ENCODE assay signal across 25 cellular contexts in genomic region chrX:148424570-148424969, GRCh38.
DNase-seq lines count a peak whose midpoint lies in the region; ATAC-seq, FAIRE-seq and TF ChIP-seq lines count a peak whose summit lies in the region.
"Had no signal": no experiment of that assay in that cellular context is flagged by ENCODE, and none has a peak within 500 bp of the region (broad histone marks: within the 10 kb centered on the region; RNA-seq: fewer than 3 reads in every experiment).

No MANE protein-coding gene starts in this region.

- POLR2A ChIA-PET in activated CD8-positive, alpha-beta T cell treated with anti-CD3 and anti-CD28 coated beads for 36 hours (lab: Charles Lee), result no interaction called here
- POLR2A ChIA-PET in activated CD8-positive, alpha-beta T cell treated with anti-CD3 and anti-CD28 coated beads, Interleukin-2, amount 10 ng/mL, durations not matched to agents 7 days and 5 days (lab: Charles Lee), result no interaction called here

- intact Hi-C loops in activated CD8-positive, alpha-beta T cell treated with anti-CD3 and anti-CD28 coated beads for 36 hours (cut with micrococcal nuclease), result no loop called here
- intact Hi-C loops in activated naive CD4-positive, alpha-beta T cell treated with anti-CD3 and anti-CD28 coated beads for 36 hours (cut with micrococcal nuclease), result loop anchor here (2.0 to 5.0 kb wide), 3 partner anchors 43 to 142 kb away; no protein-coding TSS in a partner anchor
- intact Hi-C loops in activated T-helper 2 cell treated with anti-CD3 and anti-CD28 coated beads, Interferon-gamma antibody, Interleukin-2, Interleukin-4, amounts not matched to agents 10 μg/mL and 5 μg/mL and 100 μg/mL, durations not matched to agents 14 hours and 24 hours and 36 hours (cut with micrococcal nuclease), result no loop called here

- H3K4me1 Mint-ChIP-seq in activated CD8-positive, alpha-beta T cell treated with anti-CD3 and anti-CD28 coated beads for 36 hours (ENCODE audit: low read depth), result peaks cover 22% of the 10 kb centered on the region
- H3K4me1 Mint-ChIP-seq in activated CD8-positive, alpha-beta T cell treated with anti-CD3 and anti-CD28 coated beads, Interleukin-2, amount 10 ng/mL, durations not matched to agents 7 days and 5 days (ENCODE audit: low read depth), result no peaks in the 10 kb centered on the region
- peaks cover 12% of the 10 kb centered on the region for H3K4me1 Mint-ChIP-seq in activated naive CD4-positive, alpha-beta T cell treated with anti-CD3 and anti-CD28 coated beads, Interleukin-2, amount 50 U/mL, for 24 hours
- H3K4me1 Mint-ChIP-seq in activated naive CD4-positive, alpha-beta T cell treated with anti-CD3 and anti-CD28 coated beads for 36 hours (ENCODE audit: low read depth), result peaks cover 17% of the 10 kb centered on the region
- peaks cover 17% of the 10 kb centered on the region for H3K4me1 Mint-ChIP-seq in activated naive CD8-positive, alpha-beta T cell (ENCODE audit: low read depth)
- H3K4me1 Mint-ChIP-seq in activated T-helper 2 cell treated with anti-CD3 and anti-CD28 coated beads, Interferon-gamma antibody, Interleukin-2, Interleukin-4, amounts not matched to agents 10 μg/mL and 5 μg/mL and 100 μg/mL, durations not matched to agents 14 hours and 24 hours and 36 hours (ENCODE audit: low read depth), result no peaks in the 10 kb centered on the region
- H3K4me1 Mint-ChIP-seq: CD14-positive monocyte; CD8-positive, alpha-beta memory T cell had no signal

- H3K27ac Mint-ChIP-seq in activated CD8-positive, alpha-beta T cell treated with anti-CD3 and anti-CD28 coated beads for 36 hours, result peak overlapping the region; percentile 57
- H3K27ac Mint-ChIP-seq in activated CD8-positive, alpha-beta T cell treated with anti-CD3 and anti-CD28 coated beads, Interleukin-2, amount 10 ng/mL, durations not matched to agents 7 days and 5 days, result no peak overlapping the region
- peak overlapping the region; percentile 70 for H3K27ac Mint-ChIP-seq in activated naive CD4-positive, alpha-beta T cell treated with anti-CD3 and anti-CD28 coated beads, Interleukin-2, amount 50 U/mL, for 24 hours
- H3K27ac Mint-ChIP-seq in activated naive CD4-positive, alpha-beta T cell treated with anti-CD3 and anti-CD28 coated beads for 36 hours, result no peak overlapping the region
- peak overlapping the region; percentile 90 for H3K27ac Mint-ChIP-seq in activated naive CD8-positive, alpha-beta T cell
- no peak overlapping the region for H3K27ac Mint-ChIP-seq in activated T-helper 2 cell treated with anti-CD3 and anti-CD28 coated beads, Interferon-gamma antibody, Interleukin-2, Interleukin-4, amounts not matched to agents 10 μg/mL and 5 μg/mL and 100 μg/mL, durations not matched to agents 14 hours and 24 hours and 36 hours
- H3K27ac Mint-ChIP-seq: CD14-positive monocyte; CD4-positive, alpha-beta T cell; CD8-positive, alpha-beta memory T cell had no signal

- H3K4me3 Mint-ChIP-seq in activated CD8-positive, alpha-beta T cell treated with anti-CD3 and anti-CD28 coated beads for 36 hours, result no peak overlapping the region
- H3K4me3 Mint-ChIP-seq in activated CD8-positive, alpha-beta T cell treated with anti-CD3 and anti-CD28 coated beads, Interleukin-2, amount 10 ng/mL, durations not matched to agents 7 days and 5 days, result no peak overlapping the region
- H3K4me3 Mint-ChIP-seq in activated naive CD4-positive, alpha-beta T cell treated with anti-CD3 and anti-CD28 coated beads, Interleukin-2, amount 50 U/mL, for 24 hours, result no peak overlapping the region
- no peak overlapping the region for H3K4me3 Mint-ChIP-seq in activated naive CD4-positive, alpha-beta T cell treated with anti-CD3 and anti-CD28 coated beads for 36 hours
- H3K4me3 Mint-ChIP-seq in activated naive CD8-positive, alpha-beta T cell, result peak overlapping the region; percentile 7
- no peak overlapping the region for H3K4me3 Mint-ChIP-seq in activated T-helper 2 cell treated with anti-CD3 and anti-CD28 coated beads, Interferon-gamma antibody, Interleukin-2, Interleukin-4, amounts not matched to agents 10 μg/mL and 5 μg/mL and 100 μg/mL, durations not matched to agents 14 hours and 24 hours and 36 hours (ENCODE audit: low read depth)
- H3K4me3 Mint-ChIP-seq: CD14-positive monocyte; CD4-positive, alpha-beta T cell; CD8-positive, alpha-beta memory T cell had no signal

- DNase-seq in activated CD8-positive, alpha-beta T cell treated with anti-CD3 and anti-CD28 coated beads for 36 hours, result no peak
- no peak for DNase-seq in activated CD8-positive, alpha-beta T cell treated with anti-CD3 and anti-CD28 coated beads, Interleukin-2, amount 10 ng/mL, durations not matched to agents 7 days and 5 days
- DNase-seq in activated naive CD4-positive, alpha-beta T cell treated with anti-CD3 and anti-CD28 coated beads for 36 hours, result no peak
- no peak for DNase-seq in activated T-helper 2 cell treated with anti-CD3 and anti-CD28 coated beads, Interferon-gamma antibody, Interleukin-2, Interleukin-4, amounts not matched to agents 10 μg/mL and 5 μg/mL and 100 μg/mL, durations not matched to agents 14 hours and 24 hours and 36 hours (ENCODE audit: low spot score)
- DNase-seq: 8988T; ACHN; AML-193; BE2C; CD4-positive, alpha-beta T cell; CD8-positive, alpha-beta memory T cell; DMS 273 treated with DMSO at 0.1 percent for 48 hours; DMS79; EL; GDM1; GM23248; H7; HCEC 1CT had no signal

- CTCF ChIA-PET in activated CD8-positive, alpha-beta T cell treated with anti-CD3 and anti-CD28 coated beads for 36 hours (lab: Charles Lee), result no interaction called here
- CTCF ChIA-PET in activated CD8-positive, alpha-beta T cell treated with anti-CD3 and anti-CD28 coated beads, Interleukin-2, amount 10 ng/mL, durations not matched to agents 7 days and 5 days (lab: Charles Lee), result no interaction called here
- CTCF ChIA-PET in activated naive CD4-positive, alpha-beta T cell treated with anti-CD3 and anti-CD28 coated beads for 36 hours (lab: Charles Lee), result no interaction called here

- H3K36me3 Mint-ChIP-seq in activated CD8-positive, alpha-beta T cell treated with anti-CD3 and anti-CD28 coated beads for 36 hours (ENCODE audit: low read depth), result no peaks in the 10 kb centered on the region
- H3K36me3 Mint-ChIP-seq in activated CD8-positive, alpha-beta T cell treated with anti-CD3 and anti-CD28 coated beads, Interleukin-2, amount 10 ng/mL, durations not matched to agents 7 days and 5 days (ENCODE audit: low read depth), result no peaks in the 10 kb centered on the region
- H3K36me3 Mint-ChIP-seq in activated naive CD4-positive, alpha-beta T cell treated with anti-CD3 and anti-CD28 coated beads, Interleukin-2, amount 50 U/mL, for 24 hours, result no peaks in the 10 kb centered on the region
- H3K36me3 Mint-ChIP-seq in activated naive CD4-positive, alpha-beta T cell treated with anti-CD3 and anti-CD28 coated beads for 36 hours (ENCODE audit: low read depth), result no peaks in the 10 kb centered on the region
- H3K36me3 Mint-ChIP-seq in activated naive CD8-positive, alpha-beta T cell, result no peaks in the 10 kb centered on the region
- H3K36me3 Mint-ChIP-seq in activated T-helper 2 cell treated with anti-CD3 and anti-CD28 coated beads, Interferon-gamma antibody, Interleukin-2, Interleukin-4, amounts not matched to agents 10 μg/mL and 5 μg/mL and 100 μg/mL, durations not matched to agents 14 hours and 24 hours and 36 hours (ENCODE audit: low read depth), result no peaks in the 10 kb centered on the region
- H3K36me3 Mint-ChIP-seq: CD14-positive monocyte had no signal

- H3K27me3 Mint-ChIP-seq in activated CD8-positive, alpha-beta T cell treated with anti-CD3 and anti-CD28 coated beads for 36 hours, result no peaks in the 10 kb centered on the region
- H3K27me3 Mint-ChIP-seq in activated CD8-positive, alpha-beta T cell treated with anti-CD3 and anti-CD28 coated beads, Interleukin-2, amount 10 ng/mL, durations not matched to agents 7 days and 5 days (ENCODE audit: low read depth), result no peaks in the 10 kb centered on the region
- H3K27me3 Mint-ChIP-seq in activated naive CD4-positive, alpha-beta T cell treated with anti-CD3 and anti-CD28 coated beads, Interleukin-2, amount 50 U/mL, for 24 hours, result no peaks in the 10 kb centered on the region
- no peaks in the 10 kb centered on the region for H3K27me3 Mint-ChIP-seq in activated naive CD4-positive, alpha-beta T cell treated with anti-CD3 and anti-CD28 coated beads for 36 hours (ENCODE audit: low read depth)
- H3K27me3 Mint-ChIP-seq in activated naive CD8-positive, alpha-beta T cell, result no peaks in the 10 kb centered on the region
- H3K27me3 Mint-ChIP-seq in activated T-helper 2 cell treated with anti-CD3 and anti-CD28 coated beads, Interferon-gamma antibody, Interleukin-2, Interleukin-4, amounts not matched to agents 10 μg/mL and 5 μg/mL and 100 μg/mL, durations not matched to agents 14 hours and 24 hours and 36 hours (ENCODE audit: low read depth), result no peaks in the 10 kb centered on the region
- H3K27me3 Mint-ChIP-seq: CD4-positive, alpha-beta T cell had no signal

- no peak for TF ChIP-seq CTCF in activated CD8-positive, alpha-beta T cell treated with anti-CD3 and anti-CD28 coated beads for 36 hours (IDR thresholded peaks at IDR 0.05)

- no peaks in the 10 kb centered on the region for H3K9me3 Mint-ChIP-seq in activated CD8-positive, alpha-beta T cell treated with anti-CD3 and anti-CD28 coated beads for 36 hours
- no peaks in the 10 kb centered on the region for H3K9me3 Mint-ChIP-seq in activated CD8-positive, alpha-beta T cell treated with anti-CD3 and anti-CD28 coated beads, Interleukin-2, amount 10 ng/mL, durations not matched to agents 7 days and 5 days (ENCODE audit: insufficient read depth)
- H3K9me3 Mint-ChIP-seq in activated naive CD4-positive, alpha-beta T cell treated with anti-CD3 and anti-CD28 coated beads, Interleukin-2, amount 50 U/mL, for 24 hours, result no peaks in the 10 kb centered on the region
- no peaks in the 10 kb centered on the region for H3K9me3 Mint-ChIP-seq in activated naive CD4-positive, alpha-beta T cell treated with anti-CD3 and anti-CD28 coated beads for 36 hours
- no peaks in the 10 kb centered on the region for H3K9me3 Mint-ChIP-seq in activated naive CD8-positive, alpha-beta T cell (ENCODE audit: low read depth)
- H3K9me3 Mint-ChIP-seq in activated T-helper 2 cell treated with anti-CD3 and anti-CD28 coated beads, Interferon-gamma antibody, Interleukin-2, Interleukin-4, amounts not matched to agents 10 μg/mL and 5 μg/mL and 100 μg/mL, durations not matched to agents 14 hours and 24 hours and 36 hours, result no peaks in the 10 kb centered on the region
- H3K9me3 Mint-ChIP-seq: CD4-positive, alpha-beta T cell; CD8-positive, alpha-beta memory T cell had no signal

- peak; percentile 58 for FAIRE-seq in colon (lab: Jason Lieb, UNC)
- FAIRE-seq: GM12878, GM19239, H1 had no signal

- peak; percentile 51 for ATAC-seq in activated CD8-positive, alpha-beta T cell treated with anti-CD3 and anti-CD28 coated beads for 36 hours
- no peak for ATAC-seq in activated CD8-positive, alpha-beta T cell treated with anti-CD3 and anti-CD28 coated beads, Interleukin-2, amount 10 ng/mL, durations not matched to agents 7 days and 5 days
- ATAC-seq: A549, GM12878 had no signal

Comparison
In these comparisons a context has a peak if more than half of its experiments do, and no peak if none do; other contexts are left out.
1. H3K27ac Mint-ChIP-seq: peak in activated CD8-positive, alpha-beta T cell treated with anti-CD3 and anti-CD28 coated beads for 36 hours (single experiment), activated naive CD4-positive, alpha-beta T cell treated with anti-CD3 and anti-CD28 coated beads, Interleukin-2, amount 50 U/mL, for 24 hours (single experiment) and activated naive CD8-positive, alpha-beta T cell (single experiment); none in activated CD8-positive, alpha-beta T cell treated with anti-CD3 and anti-CD28 coated beads, Interleukin-2, amount 10 ng/mL, durations not matched to agents 7 days and 5 days (single experiment), activated naive CD4-positive, alpha-beta T cell treated with anti-CD3 and anti-CD28 coated beads for 36 hours (single experiment) and activated T-helper 2 cell treated with anti-CD3 and anti-CD28 coated beads, Interferon-gamma antibody, Interleukin-2, Interleukin-4, amounts not matched to agents 10 μg/mL and 5 μg/mL and 100 μg/mL, durations not matched to agents 14 hours and 24 hours and 36 hours (single experiment).